16 cellular contexts compared by ENCODE assay signal in the genomic region with DNA sequence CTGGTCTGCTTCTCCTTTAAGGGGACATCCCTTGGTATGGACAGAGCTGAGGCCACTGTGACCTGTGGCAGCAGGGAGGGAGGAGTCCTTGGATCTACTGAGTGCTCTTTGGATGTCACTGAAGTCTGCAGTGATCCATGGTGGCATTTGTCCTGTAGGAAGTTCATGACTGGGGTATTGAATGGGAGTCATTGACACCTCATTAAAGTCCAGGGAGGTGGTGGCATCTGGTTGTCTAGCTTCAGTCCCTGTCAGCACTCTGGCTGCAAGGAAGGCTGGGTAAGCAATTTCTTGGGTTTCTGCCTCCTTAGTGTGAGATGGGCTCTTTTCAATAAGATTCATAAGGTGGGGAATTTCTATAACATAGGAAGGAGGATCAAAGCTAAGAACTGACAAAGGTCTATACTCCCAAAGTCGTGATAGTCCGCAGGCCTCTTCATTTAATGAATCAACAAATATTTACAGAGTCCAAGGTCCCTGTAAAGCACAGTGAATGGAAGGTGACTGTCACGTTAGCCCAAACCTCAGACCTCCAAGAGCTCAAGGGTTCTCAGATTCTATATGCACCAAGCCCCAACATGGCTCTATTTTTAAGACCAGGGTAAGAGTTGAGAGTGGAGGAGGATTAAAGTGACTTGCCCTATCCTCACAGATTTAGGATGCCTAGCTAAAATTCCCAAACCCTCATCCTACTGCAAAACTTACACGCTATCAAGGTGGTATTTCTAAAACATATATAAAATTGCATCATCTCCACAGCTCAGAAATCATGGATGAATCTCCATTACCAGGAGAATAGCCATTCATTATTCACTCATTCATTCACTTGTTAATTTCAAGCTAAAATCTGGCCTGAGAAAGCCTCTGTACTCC. TPM values are rescaled to one million over a fixed set of nuclear protein-coding genes. Genes with fewer than 3 reads are reported as not detected.
DNase-seq lines count a peak whose midpoint lies in the region; ATAC-seq and TF ChIP-seq lines count a peak whose summit lies in the region.
"Had no signal": no experiment of that assay in that cellular context is flagged by ENCODE, and none has a peak within 500 bp of the region (broad histone marks: within the 10 kb centered on the region; RNA-seq: fewer than 3 reads in every experiment).

No MANE protein-coding gene starts in this region.

- H2BK15ac ChIP-seq in mesendoderm (replicated peaks; ENCODE audit: low read depth) = no peak overlapping the region

- no peaks in the 10 kb centered on the region for H3K79me2 ChIP-seq in mesendoderm (ENCODE audit: control insufficient read depth, insufficient read depth, low read length)

- CTCF ChIA-PET in CD4-positive, alpha-beta T cell (lab: Charles Lee) = no interaction called here

- no peaks in the 10 kb centered on the region for H3K79me1 ChIP-seq in mesendoderm (ENCODE audit: low read length)

- peaks cover 15% of the 10 kb centered on the region for H3K27me3 Mint-ChIP-seq in endodermal cell (ENCODE audit: insufficient read depth)
- H3K27me3 Mint-ChIP-seq in CD4-positive, alpha-beta T cell = peaks cover 49% of the 10 kb centered on the region

- H3K4me1 ChIP-seq in endodermal cell (ENCODE audit: control insufficient read depth, insufficient read depth, low read length) = peaks cover 4% of the 10 kb centered on the region
- peaks cover 4% of the 10 kb centered on the region for H3K4me1 ChIP-seq in mesendoderm (ENCODE audit: control insufficient read depth, low read depth, low read length)
- no peaks in the 10 kb centered on the region for H3K4me1 ChIP-seq in tibial artery

- H3K36me3 ChIP-seq in endodermal cell (ENCODE audit: control insufficient read depth, insufficient read depth, low read length) = no peaks in the 10 kb centered on the region
- no peaks in the 10 kb centered on the region for H3K36me3 ChIP-seq in mesendoderm (ENCODE audit: control insufficient read depth, insufficient read depth, low read length)
- H3K36me3 ChIP-seq in tibial artery = no peaks in the 10 kb centered on the region

- intact Hi-C loops in tibial artery (cut with DNase I; ENCODE audit: low total_unique reads) = no loop called here
- intact Hi-C loops in CD4-positive, alpha-beta T cell (cut with DNase I, micrococcal nuclease) = no loop called here

- H4K8ac ChIP-seq in mesendoderm (ENCODE audit: low read depth, low read length) = no peak overlapping the region

- H3K18ac ChIP-seq in mesendoderm (ENCODE audit: low read length) = no peak overlapping the region

- H2BK120ac ChIP-seq in mesendoderm (ENCODE audit: low read depth, low read length) = no peak overlapping the region

- H3K4me3 ChIP-seq in endodermal cell (ENCODE audit: low read length) = no peak overlapping the region
- H3K4me3 ChIP-seq in mesendoderm (ENCODE audit: low read length) = no peak overlapping the region
- no peak overlapping the region for H3K4me3 ChIP-seq in tibial artery
- H3K4me3 ChIP-seq: GM12878, GM23248 had no signal

- H3K4ac ChIP-seq in mesendoderm (ENCODE audit: low read depth, low read length) = no peak overlapping the region

- no peak overlapping the region for H3K23ac ChIP-seq in mesendoderm (ENCODE audit: low read length)

- H2AK5ac ChIP-seq in mesendoderm (ENCODE audit: low read length) = no peak overlapping the region

- 67 to 85% methylated on average over 2 to 4 of the region's 4 CpGs for WGBS in endodermal cell (ENCODE audit: insufficient coverage in 1 of 2, insufficient read length in 1 of 2), 2 experiments
- WGBS in mesendoderm (ENCODE audit: extremely low coverage, insufficient coverage, low lambda C conversion rate) = no CpG with 5 or more reads among the region's 4 CpGs

- peak; percentile 47 for DNase-seq in DMS53 (lab: John Stamatoyannopoulos, UW)
- no peak for DNase-seq in DMS53 treated with DMSO at 0.1 percent for 48 hours (lab: John Stamatoyannopoulos, UW; ENCODE audit: unreplicated experiment)
- peak; percentile 69 for DNase-seq in endodermal cell
- peak; percentile 73 for DNase-seq in mesendoderm
- DNase-seq in tibial artery = no peak
- no peak for DNase-seq in CD4-positive, alpha-beta T cell
- no peak for DNase-seq in NCI-H345 treated with DMSO at 0.1 percent for 48 hours (lab: John Stamatoyannopoulos, UW; ENCODE audit: unreplicated experiment)
- DNase-seq: Caco-2; CD8-positive, alpha-beta memory T cell; GM23248; H7 had no signal

- ATAC-seq in CD4-positive, alpha-beta T cell (ENCODE audit: poor library complexity) = no peak

- H3K27ac Mint-ChIP-seq in endodermal cell = no peak overlapping the region
- H3K27ac Mint-ChIP-seq in CD4-positive, alpha-beta T cell = no peak overlapping the region

- no peak overlapping the region for H3K56ac ChIP-seq in mesendoderm (ENCODE audit: low read length)

- POLR2A ChIA-PET in CD4-positive, alpha-beta T cell (lab: Charles Lee) = no interaction called here

- H3K27me3 ChIP-seq in endodermal cell (ENCODE audit: control insufficient read depth, insufficient read depth, low read length, poor library complexity, severe bottlenecking) (no peaks in the 10 kb centered on the region), mesendoderm (ENCODE audit: insufficient read depth, low read length, poor library complexity) (no peaks in the 10 kb centered on the region), tibial artery (peaks cover 0 to 14% of the 10 kb centered on the region in 2 donors)
- no peaks in the 10 kb centered on the region for H3K27me3 ChIP-seq in CD4-positive, alpha-beta T cell (ENCODE audit: control insufficient read depth, insufficient read depth, low read length)

- H3K4me3 Mint-ChIP-seq in endodermal cell = no peak overlapping the region
- no peak overlapping the region for H3K4me3 Mint-ChIP-seq in CD4-positive, alpha-beta T cell
- H3K4me3 Mint-ChIP-seq: CD14-positive monocyte; CD8-positive, alpha-beta memory T cell had no signal

- no peaks in the 10 kb centered on the region for H3K9me3 Mint-ChIP-seq in endodermal cell
- H3K9me3 Mint-ChIP-seq in CD4-positive, alpha-beta T cell = peaks cover 2% of the 10 kb centered on the region
- H3K9me3 Mint-ChIP-seq: CD8-positive, alpha-beta memory T cell had no signal

- no peak overlapping the region for H2BK5ac ChIP-seq in mesendoderm (ENCODE audit: low read length)

- no peak overlapping the region for H4K5ac ChIP-seq in mesendoderm (ENCODE audit: low read length)

- no peak overlapping the region for H3K4me2 ChIP-seq in mesendoderm (ENCODE audit: low read length)

- TF ChIP-seq CTCF in endodermal cell (conservative IDR thresholded peaks at IDR 0.05) = no peak
- no peak for TF ChIP-seq CTCF in tibial artery (IDR thresholded peaks at IDR 0.05)
- no peak for TF ChIP-seq CTCF in CD4-positive, alpha-beta T cell (IDR thresholded peaks at IDR 0.05)

- no peak overlapping the region for H3K9ac ChIP-seq in endodermal cell (ENCODE audit: extremely low read depth, low read length, poor library complexity, severe bottlenecking)
- no peak overlapping the region for H3K9ac ChIP-seq in mesendoderm (ENCODE audit: low read length)
- H3K9ac ChIP-seq: GM23248 had no signal

- peaks cover 17% of the 10 kb centered on the region for H3K4me1 Mint-ChIP-seq in endodermal cell
- no peaks in the 10 kb centered on the region for H3K4me1 Mint-ChIP-seq in CD4-positive, alpha-beta T cell (ENCODE audit: low read depth)
- H3K4me1 Mint-ChIP-seq: CD14-positive monocyte; CD8-positive, alpha-beta memory T cell had no signal

- no peaks in the 10 kb centered on the region for H3K9me3 ChIP-seq in endodermal cell (ENCODE audit: control insufficient read depth, low read length)
- H3K9me3 ChIP-seq in tibial artery = no peaks in the 10 kb centered on the region
- H3K9me3 ChIP-seq in CD4-positive, alpha-beta T cell (ENCODE audit: control insufficient read depth, low read length) = no peaks in the 10 kb centered on the region
- H3K9me3 ChIP-seq: Caco-2 had no signal

- H3K27ac ChIP-seq in endodermal cell (ENCODE audit: low read depth, low read length) (no peak overlapping the region), mesendoderm (ENCODE audit: low read depth, low read length) (no peak overlapping the region), tibial artery (no peak overlapping the region)
- no peak overlapping the region for H3K27ac ChIP-seq in CD4-positive, alpha-beta T cell (ENCODE audit: low read depth, low read length)
- H3K27ac ChIP-seq: 22Rv1, GM23248 had no signal

- no peaks in the 10 kb centered on the region for H3K36me3 Mint-ChIP-seq in endodermal cell (ENCODE audit: low read depth)
- H3K36me3 Mint-ChIP-seq in CD4-positive, alpha-beta T cell (ENCODE audit: low read depth) = no peaks in the 10 kb centered on the region
- H3K36me3 Mint-ChIP-seq: CD14-positive monocyte; CD8-positive, alpha-beta memory T cell had no signal

RNA-seq across cellular contexts. Expression of gene THNSL2, which starts 40.2 kb away (rescaled TPM):
- total RNA-seq in endodermal cell = 10 to 100 TPM; 10.4 to 26.5 TPM
- 24.9 TPM for polyA plus RNA-seq in endodermal cell (2013, experiment 1 of 2)
- 19.4 TPM for polyA plus RNA-seq in endodermal cell (2013, experiment 2 of 2)
- polyA plus RNA-seq in mesendoderm (2013, experiment 1 of 2) = 1.6 TPM
- polyA plus RNA-seq in mesendoderm (2013, experiment 2 of 2) = 1.5 TPM
- under 1 TPM; 0.39 to 0.85 TPM for total RNA-seq in CD4-positive, alpha-beta T cell
- total RNA-seq: A673, G401 had no signal
- polyA plus RNA-seq: CD8-positive, alpha-beta memory T cell; GM12878 had no signal

Comparison
In these comparisons a context has a peak if more than half of its experiments do, and no peak if none do; other contexts are left out.
1. DNase-seq: peak in DMS53 (single experiment), endodermal cell (single experiment) and mesendoderm (single experiment); none in DMS53 treated with DMSO at 0.1 percent for 48 hours (single experiment), tibial artery (0 of 2), CD4-positive, alpha-beta T cell (0 of 10) and NCI-H345 treated with DMSO at 0.1 percent for 48 hours (single experiment).
2. RNA of gene THNSL2, which starts 40.2 kb away (total RNA-seq): 10.4 to 26.5 TPM in endodermal cell; 0.39 to 0.85 TPM in CD4-positive, alpha-beta T cell; every median in the first group is over 4 times any median in the second.